ENCODE assay signal across 22 cellular contexts in the genomic region with DNA sequence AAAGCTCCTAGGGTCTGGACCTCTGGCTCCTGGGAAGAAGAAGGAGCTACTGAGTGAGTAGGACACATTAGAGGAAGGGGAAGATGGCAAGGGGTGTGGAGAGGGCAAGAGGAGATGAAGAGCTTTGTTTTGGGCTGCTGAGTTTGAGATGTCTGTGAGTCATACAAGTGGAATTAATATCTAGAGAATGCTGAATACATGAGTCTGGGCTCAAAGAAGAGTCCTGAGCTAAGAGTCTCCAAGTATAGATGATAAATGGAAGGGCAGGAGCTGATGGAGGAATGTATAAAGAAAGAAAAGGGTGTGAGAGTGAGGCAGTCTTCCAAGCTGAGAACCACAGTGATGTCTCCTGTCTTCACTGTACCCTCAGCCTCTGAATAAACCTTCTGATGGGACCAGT.
"Had no signal": no experiment of that assay in that cellular context is flagged by ENCODE, and none has a peak within 500 bp of the region (broad histone marks: within the 10 kb centered on the region; RNA-seq: fewer than 3 reads in every experiment).

No MANE protein-coding gene starts in this region.

- DNase-seq: activated CD4-positive, alpha-beta T cell treated with anti-CD3 and anti-CD28 coated beads, Interleukin-2, amount 50 U/mL, for 4 hours; activated CD8-positive, alpha-beta memory T cell treated with anti-CD3 and anti-CD28 coated beads for 24 hours; activated CD8-positive, alpha-beta memory T cell treated with anti-CD3 and anti-CD28 coated beads, Interleukin-2, amount 50 U/mL, for 4 hours; activated effector memory CD4-positive, alpha-beta T cell treated with Interleukin-2 at 50 U/mL for 16 hours; activated naive CD4-positive, alpha-beta T cell treated with anti-CD3 and anti-CD28 coated beads, Interleukin-2, amount 10 ng/mL, durations not matched to agents 7 days and 5 days; activated T-cell treated with anti-CD3 and anti-CD28 coated beads, Interleukin-2, amount 50 U/mL, for 24 hours; brain microvascular endothelial cell; central memory CD4-positive, alpha-beta T cell; endodermal cell; esophagus squamous epithelium; gastrocnemius medialis; head of caudate nucleus; hypothalamus; left colon; stimulated activated CD4-positive, alpha-beta T cell treated with anti-CD3 and anti-CD28 coated beads, Interleukin-4, amount 100 ng/mL, for 24 hours; stimulated activated naive CD8-positive, alpha-beta T cell treated with anti-CD3 and anti-CD28 coated beads, Interleukin-15, Interleukin-2, amounts not matched to agents 100 U/mL and 50 U/mL, for 24 hours; T-cell; upper lobe of left lung had no signal

- H3K4me1 Mint-ChIP-seq: activated naive CD4-positive, alpha-beta T cell treated with anti-CD3 and anti-CD28 coated beads, Interleukin-2, amount 10 ng/mL, durations not matched to agents 7 days and 5 days; memory B cell; T-cell had no signal

- H3K9me3 Mint-ChIP-seq: activated naive CD4-positive, alpha-beta T cell treated with anti-CD3 and anti-CD28 coated beads, Interleukin-2, amount 10 ng/mL, durations not matched to agents 7 days and 5 days; activated T-cell treated with anti-CD3 and anti-CD28 coated beads, Interleukin-2, amount 50 U/mL, for 24 hours; memory B cell; T-cell; T-helper 2 cell treated with Interferon-gamma antibody and Interleukin-4, amounts not matched to agents 5 μg/mL and 100 μg/mL, for 36 hours had no signal

- ATAC-seq: gastrocnemius medialis; left colon; natural killer cell treated with Interleukin-12 subunit alpha and Interleukin-12 subunit beta and Interleukin-15 and Interleukin-18, amount 100 ng/mL, for 72 hours; stimulated activated naive CD8-positive, alpha-beta T cell treated with anti-CD3 and anti-CD28 coated beads, Interleukin-15, Interleukin-2, amounts not matched to agents 100 U/mL and 50 U/mL, for 24 hours; T-cell had no signal

- H3K36me3 Mint-ChIP-seq: activated naive CD4-positive, alpha-beta T cell treated with anti-CD3 and anti-CD28 coated beads, Interleukin-2, amount 10 ng/mL, durations not matched to agents 7 days and 5 days; memory B cell; natural killer cell treated with Interleukin-12 subunit alpha and Interleukin-12 subunit beta and Interleukin-15 and Interleukin-18, amount 100 ng/mL, for 72 hours; T-cell had no signal

- H3K27me3 Mint-ChIP-seq: progenitor cell of endocrine pancreas had no signal

- H3K27ac Mint-ChIP-seq: activated naive CD4-positive, alpha-beta T cell treated with anti-CD3 and anti-CD28 coated beads, Interleukin-2, amount 10 ng/mL, durations not matched to agents 7 days and 5 days; activated T-cell treated with anti-CD3 and anti-CD28 coated beads, Interleukin-2, amount 50 U/mL, for 24 hours; endodermal cell; memory B cell; natural killer cell treated with Interleukin-12 subunit alpha and Interleukin-12 subunit beta and Interleukin-15 and Interleukin-18, amount 100 ng/mL, for 72 hours; progenitor cell of endocrine pancreas; T-cell; T-helper 2 cell treated with Interferon-gamma antibody and Interleukin-4, amounts not matched to agents 5 μg/mL and 100 μg/mL, for 36 hours had no signal

- H3K4me3 Mint-ChIP-seq: activated naive CD4-positive, alpha-beta T cell treated with anti-CD3 and anti-CD28 coated beads, Interleukin-2, amount 10 ng/mL, durations not matched to agents 7 days and 5 days; activated T-cell treated with anti-CD3 and anti-CD28 coated beads, Interleukin-2, amount 50 U/mL, for 24 hours; endodermal cell; memory B cell; natural killer cell treated with Interleukin-12 subunit alpha and Interleukin-12 subunit beta and Interleukin-15 and Interleukin-18, amount 100 ng/mL, for 72 hours; T-cell; T-helper 2 cell treated with Interferon-gamma antibody and Interleukin-4, amounts not matched to agents 5 μg/mL and 100 μg/mL, for 36 hours had no signal
